11 cellular contexts compared by ENCODE assay signal in the genomic region with DNA sequence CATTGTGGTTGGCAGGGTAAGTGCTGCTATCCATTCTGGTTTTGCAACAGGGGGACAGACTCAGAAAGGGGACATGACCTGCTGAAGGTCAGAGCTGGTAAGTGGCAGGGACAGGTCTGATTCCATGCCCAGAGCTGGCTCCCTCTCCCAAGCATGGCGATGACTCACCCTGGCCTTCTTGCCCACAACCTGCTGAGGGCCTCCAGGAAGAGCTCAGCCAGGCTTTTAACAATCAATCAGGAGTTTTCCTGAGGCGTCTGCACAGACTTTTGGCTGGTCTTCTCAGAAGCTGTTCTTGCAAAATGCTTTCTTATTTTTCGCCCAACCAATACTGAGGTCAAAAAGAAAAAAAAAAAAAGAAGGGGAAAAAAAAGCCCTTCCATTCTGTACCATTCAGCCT. TPM values are rescaled to one million over a fixed set of nuclear protein-coding genes. Genes with fewer than 3 reads are reported as not detected.
A peak's percentile ranks its signal among the peaks of the same experiment; 100 is the strongest.
DNase-seq lines count a peak whose midpoint lies in the region; ATAC-seq, FAIRE-seq and TF ChIP-seq lines count a peak whose summit lies in the region.
"Had no signal": no experiment of that assay in that cellular context is flagged by ENCODE, and none has a peak within 500 bp of the region (broad histone marks: within the 10 kb centered on the region; RNA-seq: fewer than 3 reads in every experiment).

No MANE protein-coding gene starts in this region.

- no peaks in the 10 kb centered on the region for H3K9me3 ChIP-seq in gastrocnemius medialis
- H3K9me3 ChIP-seq: right lobe of liver had no signal

- TF ChIP-seq POLR2A in H54 (IDR thresholded peaks at IDR 0.05; ENCODE audit: low read depth, low read length) (no peak), gastrocnemius medialis (IDR thresholded peaks at IDR 0.05) (no peak), GM12892 (IDR thresholded peaks at IDR 0.05; ENCODE audit: low read depth, low read length) (no peak)

- H3K27ac ChIP-seq in RWPE1: peak overlapping the region; percentile 58
- peak overlapping the region; percentile 24 to 64 (median 52) for H3K27ac ChIP-seq in gastrocnemius medialis
- H3K27ac ChIP-seq: right lobe of liver had no signal

- H3K4me1 ChIP-seq in gastrocnemius medialis: peaks cover 5 to 6% of the 10 kb centered on the region in 2 donors
- H3K4me1 ChIP-seq: right lobe of liver had no signal

- H3K27me3 ChIP-seq in gastrocnemius medialis: no peaks in the 10 kb centered on the region
- H3K27me3 ChIP-seq: right lobe of liver had no signal

- H3K36me3 ChIP-seq in gastrocnemius medialis: no peaks in the 10 kb centered on the region
- H3K36me3 ChIP-seq: right lobe of liver had no signal

- H3K4me3 ChIP-seq in fibroblast of pulmonary artery (replicated peaks; ENCODE audit: low read depth, low read length) (no peak overlapping the region), gastrocnemius medialis (no peak overlapping the region)
- H3K4me3 ChIP-seq: right lobe of liver had no signal

- TF ChIP-seq CTCF in RWPE1 (conservative IDR thresholded peaks at IDR 0.05; ENCODE audit: low read depth): no peak
- TF ChIP-seq CTCF in fibroblast of pulmonary artery (IDR thresholded peaks at IDR 0.05; ENCODE audit: low read length, missing control alignments): no peak
- TF ChIP-seq CTCF in gastrocnemius medialis (IDR thresholded peaks at IDR 0.05 in 4 of 5, conservative IDR thresholded peaks at IDR 0.05 in 1 of 5): no peak

- POLR2A ChIA-PET in RWPE1 (lab: Yijun Ruan, JAX; ENCODE audit: low non-redundant PET): no interaction called here

- intact Hi-C loops in gastrocnemius medialis (cut with DNase I; ENCODE audit: low total_unique reads): loop anchor here (2.0 kb wide), 1 partner anchor 45 kb away; no protein-coding TSS in a partner anchor

- ATAC-seq in gastrocnemius medialis: peak; percentile 98 to 99
- no peak for ATAC-seq in HG02852 (IDR thresholded peaks at IDR 0.05; ENCODE audit: unreplicated experiment)
- ATAC-seq: T-helper 17 cell had no signal

- DNase-seq in H54 (ENCODE audit: insufficient read length, low spot score) (peak; percentile 35), RWPE1 (ENCODE audit: low spot score) (peak; percentile 66), fibroblast of pulmonary artery (ENCODE audit: low read depth) (peak; percentile 36), gastrocnemius medialis (peak; percentile 69 to 84), GM12892 (ENCODE audit: insufficient read length) (no peak)
- no peak for DNase-seq in activated CD4-positive, alpha-beta T cell treated with anti-CD3 and anti-CD28 coated beads for 4 hours
- DNase-seq: activated gamma-delta T cell treated with Interleukin-2 at 50 U/mL for 16 hours, NCI-H1436, T-helper 17 cell had no signal

- in situ Hi-C loops in gastrocnemius medialis (cut with MboI; ENCODE audit: low sequenced_read_pairs in 4 of 4): no loop called here

- FAIRE-seq in H54 (lab: Jason Lieb, UNC): peak; percentile 57
- no peak for FAIRE-seq in GM12892 (lab: Jason Lieb, UNC)

- CTCF ChIA-PET in RWPE1 (lab: Yijun Ruan, JAX): interaction anchor here (0.6 kb wide), 1 partner anchor 83 kb away, joined by 3 read pairs; no protein-coding TSS in a partner anchor

RNA-seq across cellular contexts. Expression of gene SIAH3, which starts 17.9 kb away (rescaled TPM):
- not detected for total RNA-seq in gastrocnemius medialis
- not detected for polyA plus RNA-seq in GM12892 (2012; ENCODE audit: missing spikeins)
- total RNA-seq: right lobe of liver had no signal

Comparison
In these comparisons a context has a peak if more than half of its experiments do, and no peak if none do; other contexts are left out.
1. DNase-seq: peak in H54 (single experiment), RWPE1 (single experiment), fibroblast of pulmonary artery (single experiment) and gastrocnemius medialis (2 of 2); none in activated CD4-positive, alpha-beta T cell treated with anti-CD3 and anti-CD28 coated beads for 4 hours (0 of 2) and GM12892 (single experiment).